ENCODE assay signal across 9 cellular contexts in genomic region chr9:16154570-16155078, GRCh38.
DNase-seq lines count a peak whose midpoint lies in the region; ATAC-seq and TF ChIP-seq lines count a peak whose summit lies in the region.
"Had no signal": no experiment of that assay in that cellular context is flagged by ENCODE, and none has a peak within 500 bp of the region (broad histone marks: within the 10 kb centered on the region; RNA-seq: fewer than 3 reads in every experiment).

No MANE protein-coding gene starts in this region.

- H3K27ac Mint-ChIP-seq in naive thymus-derived CD4-positive, alpha-beta T cell, result peak overlapping the region in 1 of 9 donors; percentile 42
- H3K27ac Mint-ChIP-seq in HFFc6, result no peak overlapping the region

- H3K27me3 ChIP-seq in naive thymus-derived CD4-positive, alpha-beta T cell (ENCODE audit: control insufficient read depth in 2 of 2, insufficient read depth in 2 of 2, low read length in 2 of 2), result no peaks in the 10 kb centered on the region
- H3K27me3 ChIP-seq: vagina had no signal

- H3K4me1 ChIP-seq in naive thymus-derived CD4-positive, alpha-beta T cell (ENCODE audit: control insufficient read depth in 2 of 2, insufficient read depth in 2 of 2, low read length in 2 of 2), result no peaks in the 10 kb centered on the region

- peak; percentile 58 for ATAC-seq in GM21367 (IDR thresholded peaks at IDR 0.05; ENCODE audit: unreplicated experiment)
- ATAC-seq in naive thymus-derived CD4-positive, alpha-beta T cell, result peak; percentile 82

- H3K27ac ChIP-seq in naive thymus-derived CD4-positive, alpha-beta T cell (ENCODE audit: low read depth, low read length), result no peak overlapping the region
- H3K27ac ChIP-seq: vagina had no signal

- POLR2A ChIA-PET in naive thymus-derived CD4-positive, alpha-beta T cell (lab: Charles Lee), result no interaction called here

- no peaks in the 10 kb centered on the region for H3K36me3 Mint-ChIP-seq in naive thymus-derived CD4-positive, alpha-beta T cell
- H3K36me3 Mint-ChIP-seq in HFFc6 (ENCODE audit: low read depth), result no peaks in the 10 kb centered on the region

- H3K36me3 ChIP-seq in naive thymus-derived CD4-positive, alpha-beta T cell (ENCODE audit: control insufficient read depth in 2 of 3, insufficient read depth in 3 of 3, low read length in 3 of 3), result no peaks in the 10 kb centered on the region
- H3K36me3 ChIP-seq: vagina had no signal

- peak overlapping the region in 8 of 10 donors; percentile 32 to 70 (median 55) for H3K4me3 Mint-ChIP-seq in naive thymus-derived CD4-positive, alpha-beta T cell
- H3K4me3 Mint-ChIP-seq in HFFc6, result no peak overlapping the region

- no peak overlapping the region for H3K4me3 ChIP-seq in naive thymus-derived CD4-positive, alpha-beta T cell (ENCODE audit: low read length)

- intact Hi-C loops in naive thymus-derived CD4-positive, alpha-beta T cell (cut with micrococcal nuclease), result loop anchor here in 1 of 2 donors (10.0 kb wide), 1 partner anchor 60 kb away; no protein-coding TSS in a partner anchor

- peak; percentile 83 for DNase-seq in D341Med (ENCODE audit: low spot score)
- peak; percentile 66 for DNase-seq in NCI-H2227 treated with DMSO at 0.1 percent for 48 hours (lab: John Stamatoyannopoulos, UW)
- peak; percentile 39 for DNase-seq in cerebellar cortex (ENCODE audit: low spot score)
- peak in 2 of 9 donors; percentile 3 to 42 for DNase-seq in naive thymus-derived CD4-positive, alpha-beta T cell
- no peak for DNase-seq in HFFc6
- DNase-seq in NOMO-1 (lab: John Stamatoyannopoulos, UW; ENCODE audit: unreplicated experiment in 2 of 2), result no peak
- no peak for DNase-seq in SIG-M5 (lab: John Stamatoyannopoulos, UW)

- H3K9me3 Mint-ChIP-seq in naive thymus-derived CD4-positive, alpha-beta T cell, result peaks cover 0 to 3% (median 0%) of the 10 kb centered on the region in 11 donors
- no peaks in the 10 kb centered on the region for H3K9me3 Mint-ChIP-seq in HFFc6

- H3K4me1 Mint-ChIP-seq in naive thymus-derived CD4-positive, alpha-beta T cell, result peaks cover 5 to 18% (median 14%) of the 10 kb centered on the region in 7 donors
- no peaks in the 10 kb centered on the region for H3K4me1 Mint-ChIP-seq in HFFc6 (ENCODE audit: low read depth)

- H3K27me3 Mint-ChIP-seq in naive thymus-derived CD4-positive, alpha-beta T cell, result peaks cover 4 to 29% (median 11%) of the 10 kb centered on the region in 5 donors
- H3K27me3 Mint-ChIP-seq in HFFc6 (ENCODE audit: insufficient read depth), result peaks cover 8% of the 10 kb centered on the region; the same call in 1 of the 2 replicates

- H3K9me3 ChIP-seq in naive thymus-derived CD4-positive, alpha-beta T cell (ENCODE audit: control insufficient read depth in 2 of 3, low read length in 3 of 3), result no peaks in the 10 kb centered on the region
- H3K9me3 ChIP-seq: vagina had no signal

- TF ChIP-seq CTCF in HFFc6 (IDR thresholded peaks at IDR 0.05), result no peak

- CTCF ChIA-PET in naive thymus-derived CD4-positive, alpha-beta T cell (lab: Charles Lee), result no interaction called here

Comparison
In these comparisons a context has a peak if more than half of its experiments do, and no peak if none do; other contexts are left out.
1. DNase-seq: peak in D341Med (single experiment), NCI-H2227 treated with DMSO at 0.1 percent for 48 hours (single experiment) and cerebellar cortex (single experiment); none in HFFc6 (single experiment), NOMO-1 (0 of 2) and SIG-M5 (single experiment).